Comparison of ENCODE assay signal across 3 cellular contexts in genomic region chr15:73703601-73704000, GRCh38. TPM values are rescaled to one million over a fixed set of nuclear protein-coding genes. Genes with fewer than 3 reads are reported as not detected.
"Had no signal": no experiment of that assay in that cellular context is flagged by ENCODE, and none has a peak within 500 bp of the region (broad histone marks: within the 10 kb centered on the region; RNA-seq: fewer than 3 reads in every experiment).

No MANE protein-coding gene starts in this region.

RNA-seq across cellular contexts. Expression of gene CD276, which starts 19.4 kb away (rescaled TPM):
- total RNA-seq: natural killer cell had no signal
- polyA plus RNA-seq: immature natural killer cell had no signal

RNA-seq across cellular contexts. Expression of gene INSYN1, which starts 49.5 kb away (rescaled TPM):
- total RNA-seq: mononuclear cell, natural killer cell had no signal
- polyA plus RNA-seq: immature natural killer cell had no signal
